ENCODE assay signal across 1 cellular context in genomic region chr15:40382580-40383456, GRCh38.
TF ChIP-seq lines count a peak whose summit lies in the region.

Gene KNSTRN, plus strand, starts transcription at chr15:40382721. Its CDS starts 115 bp downstream, at chr15:40382836.

TF ChIP-seq in K562, 482 proteins besides CTCF, POLR2A, EP300 and RAD21 (continued from another document and continues in another):
- TF ChIP-seq MGA (IDR thresholded peaks at IDR 0.05) (peak; percentile 85), ZBTB40 (IDR thresholded peaks at IDR 0.05) (peak; percentile 99), ZBTB40 (CRISPR knock-in tag; IDR thresholded peaks at IDR 0.05) (no peak), SUPT5H (IDR thresholded peaks at IDR 0.05) (peak; percentile 82), ZNF212 (CRISPR knock-in tag; IDR thresholded peaks at IDR 0.05) (no peak), ZBED1 (IDR thresholded peaks at IDR 0.05) (peak; percentile 74; the same call in 1 of the 2 replicates), RBM39 (optimal IDR thresholded peaks at IDR 0.05; ENCODE audit: low read depth, low read length) (no peak), GABPB1 (CRISPR knock-in tag; IDR thresholded peaks at IDR 0.05) (peak; percentile 98), CREM (IDR thresholded peaks at IDR 0.05; ENCODE audit: low read depth) (peak; percentile 69), NEUROD1 (IDR thresholded peaks at IDR 0.05; ENCODE audit: borderline replicate concordance, low read depth, low read length, partially characterized antibody) (peak; percentile 17), ETS2 (tag; IDR thresholded peaks at IDR 0.05; ENCODE audit: borderline replicate concordance, poor library complexity, severe bottlenecking) (no peak), ZNF175 (CRISPR knock-in tag; IDR thresholded peaks at IDR 0.05; ENCODE audit: low read depth) (no peak), SPI1 (IDR thresholded peaks at IDR 0.05; ENCODE audit: borderline replicate concordance, low read depth, low read length) (peak; percentile 44; the same call in 1 of the 2 replicates), EP400 (IDR thresholded peaks at IDR 0.05) (peak; percentile 86), KDM4B (IDR thresholded peaks at IDR 0.05; ENCODE audit: borderline replicate concordance in 2 of 2, low read depth in 1 of 2) (peak in 1 of 2 experiments; percentile 91; a peak in 2 of 4 replicates), SP2 (IDR thresholded peaks at IDR 0.05; ENCODE audit: extremely low read depth, low read depth, low read length, poor library complexity, severe bottlenecking) (no peak), ETV5 (CRISPR knock-in tag; IDR thresholded peaks at IDR 0.05; ENCODE audit: low read depth) (no peak), ZHX1 (conservative IDR thresholded peaks at IDR 0.05; ENCODE audit: low read length) (0 out of 2 replicates have a peak, but pooled peaks have one; percentile 30), XRCC5 (IDR thresholded peaks at IDR 0.05; ENCODE audit: low read depth, low read length) (peak; percentile 45; the same call in 1 of the 2 replicates), ETS1 (conservative IDR thresholded peaks at IDR 0.05; ENCODE audit: control insufficient read depth, low read depth, low read length) (peak; percentile 85), CXXC5 (CRISPR knock-in tag; IDR thresholded peaks at IDR 0.05) (peak; percentile 62), ZFP1 (CRISPR knock-in tag; IDR thresholded peaks at IDR 0.05) (no peak)
